8 cellular contexts compared by ENCODE assay signal in the genomic region with DNA sequence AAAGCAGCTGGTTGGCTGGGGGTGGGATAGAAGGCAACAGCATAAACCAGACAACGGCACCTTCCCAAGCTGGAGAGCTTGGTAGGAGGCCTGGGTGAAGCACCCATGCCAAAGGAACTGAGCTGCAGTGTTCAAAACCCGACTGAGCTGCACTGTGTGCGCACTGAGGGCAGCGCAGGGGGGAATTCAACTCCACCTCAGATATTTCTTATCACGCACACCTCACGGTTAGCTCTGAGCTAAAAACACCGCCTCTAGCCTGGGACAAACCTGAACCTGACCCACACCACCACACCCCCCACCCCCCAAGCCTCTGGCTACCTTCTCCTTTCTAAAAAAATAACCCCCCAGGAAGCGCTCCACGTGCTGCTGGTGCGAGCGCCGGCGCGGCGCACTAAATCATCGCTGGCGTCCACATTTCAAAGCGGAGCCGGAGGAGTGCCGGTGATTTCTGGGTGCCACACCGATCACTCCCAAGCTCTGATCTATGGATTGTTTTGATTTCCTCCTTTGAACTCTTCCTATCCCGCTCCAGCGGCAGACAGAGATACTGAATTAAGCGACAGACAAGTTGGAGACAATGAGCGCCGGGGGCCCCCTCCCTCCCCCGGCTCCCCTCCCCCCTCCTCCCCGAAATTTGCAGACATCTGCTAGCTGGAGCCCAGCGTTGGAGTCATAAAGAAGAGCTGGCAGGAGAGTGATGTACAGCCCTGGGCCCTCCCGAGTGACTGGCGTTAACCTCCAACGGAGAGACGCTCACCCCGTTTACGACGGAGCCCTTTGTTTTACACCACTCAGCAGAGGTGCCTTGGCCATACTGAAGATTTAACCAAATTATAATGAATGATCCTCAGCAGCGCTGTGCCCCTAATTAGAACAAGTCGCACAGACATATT.
DNase-seq lines count a peak whose midpoint lies in the region; ATAC-seq and TF ChIP-seq lines count a peak whose summit lies in the region.

No MANE protein-coding gene starts in this region.

- DNase-seq in DMS79 treated with DMSO at 0.1 percent for 48 hours (lab: John Stamatoyannopoulos, UW) (peak; percentile 11), DMS79 (lab: John Stamatoyannopoulos, UW) (no peak), iPS DF 6.9 (ENCODE audit: low read depth, low spot score) (no peak)
- no peak for DNase-seq in activated CD8-positive, alpha-beta memory T cell treated with anti-CD3 and anti-CD28 coated beads, Interleukin-2, amount 50 U/mL, for 4 hours
- no peak for DNase-seq in stimulated activated CD4-positive, alpha-beta T cell treated with anti-CD3 and anti-CD28 coated beads, Interleukin-12 subunit alpha, Interleukin-12 subunit beta, amount 100 ng/mL, for 4 hours

- H3K9me3 ChIP-seq in iPS DF 6.9 (ENCODE audit: control insufficient read depth, insufficient read depth, low read length) (no peaks in the 10 kb centered on the region), skeletal muscle satellite cell (replicated peaks; ENCODE audit: low read length) (no peaks in the 10 kb centered on the region)

- WGBS in iPS DF 6.9 (ENCODE audit: insufficient coverage, insufficient read length) = no CpG with 5 or more reads among the region's 38 CpGs

- H3K4me2 ChIP-seq in skeletal muscle satellite cell (ENCODE audit: low read length) = peak overlapping the region; percentile 88

- H3K4me1 ChIP-seq in iPS DF 6.9 (ENCODE audit: control insufficient read depth, insufficient read depth, low read length) (no peaks in the 10 kb centered on the region), skeletal muscle satellite cell (ENCODE audit: control insufficient read depth, insufficient read depth, low read length) (peaks cover 39% of the 10 kb centered on the region)

- peak overlapping the region; percentile 28 for H3K4me3 ChIP-seq in WI38 (ENCODE audit: low read depth, low read length)
- peak overlapping the region; percentile 32; the same call in 1 of the 2 replicates for H3K4me3 ChIP-seq in iPS DF 6.9 (ENCODE audit: low read length)
- peak overlapping the region; percentile 60 for H3K4me3 ChIP-seq in skeletal muscle satellite cell (ENCODE audit: low read length)

- peak overlapping the region; percentile 62 for H3K9ac ChIP-seq in skeletal muscle satellite cell (ENCODE audit: low read depth, low read length)

- no peak for ATAC-seq in HG02981 (IDR thresholded peaks at IDR 0.05; ENCODE audit: unreplicated experiment)

- H3K27me3 ChIP-seq in iPS DF 6.9 (ENCODE audit: control insufficient read depth, insufficient read depth, low read length) = peaks cover 9% of the 10 kb centered on the region; the same call in 1 of the 2 replicates
- peaks cover 19% of the 10 kb centered on the region for H3K27me3 ChIP-seq in skeletal muscle satellite cell (ENCODE audit: control insufficient read depth, insufficient read depth, low read length)

- no peak for TF ChIP-seq CTCF in WI38 (IDR thresholded peaks at IDR 0.05; ENCODE audit: low read depth, low read length)

- no peak overlapping the region for H3K27ac ChIP-seq in iPS DF 6.9 (ENCODE audit: low read length)

- H3K36me3 ChIP-seq in iPS DF 6.9 (ENCODE audit: control insufficient read depth, insufficient read depth, low read length) (no peaks in the 10 kb centered on the region), skeletal muscle satellite cell (ENCODE audit: insufficient read depth, low read length) (no peaks in the 10 kb centered on the region)
